In the genomic region with DNA sequence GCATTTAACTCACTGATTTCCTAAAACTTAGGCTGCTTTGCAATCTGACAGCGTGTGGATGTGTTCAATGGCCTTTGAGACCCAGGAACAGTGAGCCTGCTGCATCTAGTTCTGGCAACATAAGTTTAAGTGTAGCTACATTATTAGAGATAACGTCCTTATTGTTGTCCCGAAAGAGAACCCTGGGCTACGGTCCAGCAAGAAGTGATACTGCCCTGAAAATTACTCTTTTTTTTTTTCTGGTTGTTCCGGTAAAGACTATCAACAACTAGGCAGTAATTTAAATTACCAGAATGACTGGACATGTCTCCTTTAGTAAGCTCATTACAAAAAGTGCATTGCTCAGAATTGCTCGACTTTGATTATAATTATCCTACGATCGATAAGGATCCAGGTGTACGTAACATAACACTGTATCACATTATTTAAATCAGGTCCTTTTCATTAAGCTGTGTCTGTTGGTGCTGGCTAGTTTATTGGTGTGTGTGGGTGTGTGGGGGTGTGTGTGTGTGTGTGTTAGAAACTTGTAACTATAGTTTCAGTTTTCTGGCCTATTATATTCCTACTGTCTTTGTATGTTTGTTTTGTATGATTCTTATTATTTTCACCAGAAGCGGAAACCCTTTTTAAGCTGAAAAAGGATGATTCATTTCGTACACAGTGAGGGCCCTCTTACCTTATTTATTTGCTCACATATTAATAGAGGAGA, we compare ENCODE assay signal across 8 cellular contexts. TPM values are rescaled to one million over a fixed set of nuclear protein-coding genes. Genes with fewer than 3 reads are reported as not detected.
DNase-seq lines count a peak whose midpoint lies in the region; ATAC-seq and TF ChIP-seq lines count a peak whose summit lies in the region.

No MANE protein-coding gene starts in this region.

- no peak overlapping the region for H3K27ac Mint-ChIP-seq in activated naive CD8-positive, alpha-beta T cell
- no peak overlapping the region for H3K27ac Mint-ChIP-seq in activated naive CD8-positive, alpha-beta T cell treated with anti-CD3 and anti-CD28 coated beads for 36 hours
- peak overlapping the region; percentile 98 for H3K27ac Mint-ChIP-seq in activated naive CD4-positive, alpha-beta T cell treated with anti-CD3 and anti-CD28 coated beads for 36 hours
- H3K27ac Mint-ChIP-seq in mesothelial cell of epicardium, result peak overlapping the region; percentile 55
- peak overlapping the region; percentile 87 for H3K27ac Mint-ChIP-seq in type B pancreatic cell
- no peak overlapping the region for H3K27ac Mint-ChIP-seq in activated CD8-positive, alpha-beta T cell treated with anti-CD3 and anti-CD28 coated beads for 36 hours
- no peak overlapping the region for H3K27ac Mint-ChIP-seq in CD14-positive monocyte

- CTCF ChIA-PET in activated naive CD4-positive, alpha-beta T cell treated with anti-CD3 and anti-CD28 coated beads for 36 hours (lab: Charles Lee), result interaction anchor here (0.7 to 1.7 kb wide), 8 partner anchors 14 to 171 kb away, joined by 3 to 7 read pairs (median 3); no protein-coding TSS in a partner anchor
- CTCF ChIA-PET in activated CD8-positive, alpha-beta T cell treated with anti-CD3 and anti-CD28 coated beads for 36 hours (lab: Charles Lee), result interaction anchor here (0.7 kb wide), 1 partner anchor 222 kb away, joined by 3 read pairs; no protein-coding TSS in a partner anchor

- POLR2A ChIA-PET in activated CD8-positive, alpha-beta T cell treated with anti-CD3 and anti-CD28 coated beads for 36 hours (lab: Charles Lee), result no interaction called here

- intact Hi-C loops in activated naive CD4-positive, alpha-beta T cell treated with anti-CD3 and anti-CD28 coated beads for 36 hours (cut with micrococcal nuclease), result loop anchor here (2.0 to 5.0 kb wide), 2 partner anchors 164 to 617 kb away; a partner anchor contains a TSS
- intact Hi-C loops in activated CD8-positive, alpha-beta T cell treated with anti-CD3 and anti-CD28 coated beads for 36 hours (cut with micrococcal nuclease), result no loop called here
- intact Hi-C loops in CD14-positive monocyte (cut with micrococcal nuclease), result no loop called here

- H3K9me3 Mint-ChIP-seq in activated naive CD8-positive, alpha-beta T cell (ENCODE audit: low read depth), result no peaks in the 10 kb centered on the region
- no peaks in the 10 kb centered on the region for H3K9me3 Mint-ChIP-seq in activated naive CD8-positive, alpha-beta T cell treated with anti-CD3 and anti-CD28 coated beads for 36 hours
- H3K9me3 Mint-ChIP-seq in activated naive CD4-positive, alpha-beta T cell treated with anti-CD3 and anti-CD28 coated beads for 36 hours, result no peaks in the 10 kb centered on the region
- H3K9me3 Mint-ChIP-seq in mesothelial cell of epicardium (no peaks in the 10 kb centered on the region), type B pancreatic cell (no peaks in the 10 kb centered on the region), CD14-positive monocyte (peaks cover 0 to 8% (median 4%) of the 10 kb centered on the region in 7 donors)
- no peaks in the 10 kb centered on the region for H3K9me3 Mint-ChIP-seq in activated CD8-positive, alpha-beta T cell treated with anti-CD3 and anti-CD28 coated beads for 36 hours

- H3K36me3 Mint-ChIP-seq in activated naive CD8-positive, alpha-beta T cell, result no peaks in the 10 kb centered on the region
- no peaks in the 10 kb centered on the region for H3K36me3 Mint-ChIP-seq in activated naive CD8-positive, alpha-beta T cell treated with anti-CD3 and anti-CD28 coated beads for 36 hours
- H3K36me3 Mint-ChIP-seq in activated naive CD4-positive, alpha-beta T cell treated with anti-CD3 and anti-CD28 coated beads for 36 hours (ENCODE audit: low read depth), result peaks cover 46% of the 10 kb centered on the region
- H3K36me3 Mint-ChIP-seq in mesothelial cell of epicardium, result no peaks in the 10 kb centered on the region
- H3K36me3 Mint-ChIP-seq in type B pancreatic cell, result no peaks in the 10 kb centered on the region
- H3K36me3 Mint-ChIP-seq in activated CD8-positive, alpha-beta T cell treated with anti-CD3 and anti-CD28 coated beads for 36 hours (ENCODE audit: low read depth), result no peaks in the 10 kb centered on the region
- no peaks in the 10 kb centered on the region for H3K36me3 Mint-ChIP-seq in CD14-positive monocyte

- H3K4me1 Mint-ChIP-seq in activated naive CD8-positive, alpha-beta T cell (ENCODE audit: low read depth), result peaks cover 50% of the 10 kb centered on the region
- H3K4me1 Mint-ChIP-seq in activated naive CD8-positive, alpha-beta T cell treated with anti-CD3 and anti-CD28 coated beads for 36 hours, result peaks cover 33% of the 10 kb centered on the region
- H3K4me1 Mint-ChIP-seq in activated naive CD4-positive, alpha-beta T cell treated with anti-CD3 and anti-CD28 coated beads for 36 hours (ENCODE audit: low read depth), result peaks cover 54% of the 10 kb centered on the region
- H3K4me1 Mint-ChIP-seq in mesothelial cell of epicardium (peaks cover 51% of the 10 kb centered on the region), type B pancreatic cell (ENCODE audit: unreplicated experiment) (peaks cover 57% of the 10 kb centered on the region), CD14-positive monocyte (no peaks in the 10 kb centered on the region)
- peaks cover 23% of the 10 kb centered on the region for H3K4me1 Mint-ChIP-seq in activated CD8-positive, alpha-beta T cell treated with anti-CD3 and anti-CD28 coated beads for 36 hours (ENCODE audit: low read depth)

- TF ChIP-seq CTCF in mesothelial cell of epicardium (IDR thresholded peaks at IDR 0.05; ENCODE audit: unreplicated experiment) (no peak), type B pancreatic cell (conservative IDR thresholded peaks at IDR 0.05) (no peak), CD14-positive monocyte (IDR thresholded peaks at IDR 0.05) (no peak)
- TF ChIP-seq CTCF in activated CD8-positive, alpha-beta T cell treated with anti-CD3 and anti-CD28 coated beads for 36 hours (IDR thresholded peaks at IDR 0.05), result no peak

- H3K27me3 Mint-ChIP-seq in activated naive CD8-positive, alpha-beta T cell, result peaks cover 5% of the 10 kb centered on the region
- peaks cover 66% of the 10 kb centered on the region for H3K27me3 Mint-ChIP-seq in activated naive CD8-positive, alpha-beta T cell treated with anti-CD3 and anti-CD28 coated beads for 36 hours
- no peaks in the 10 kb centered on the region for H3K27me3 Mint-ChIP-seq in activated naive CD4-positive, alpha-beta T cell treated with anti-CD3 and anti-CD28 coated beads for 36 hours (ENCODE audit: low read depth)
- no peaks in the 10 kb centered on the region for H3K27me3 Mint-ChIP-seq in mesothelial cell of epicardium (ENCODE audit: low read depth)
- peaks cover 11% of the 10 kb centered on the region for H3K27me3 Mint-ChIP-seq in type B pancreatic cell
- peaks cover 41% of the 10 kb centered on the region for H3K27me3 Mint-ChIP-seq in activated CD8-positive, alpha-beta T cell treated with anti-CD3 and anti-CD28 coated beads for 36 hours
- H3K27me3 Mint-ChIP-seq in CD14-positive monocyte (ENCODE audit: low read depth in 3 of 3), result peaks cover 32 to 49% (median 43%) of the 10 kb centered on the region in 3 donors

- DNase-seq in activated naive CD8-positive, alpha-beta T cell treated with anti-CD3 and anti-CD28 coated beads for 36 hours, result no peak
- DNase-seq in activated naive CD4-positive, alpha-beta T cell treated with anti-CD3 and anti-CD28 coated beads for 36 hours, result peak; percentile 42
- DNase-seq in mesothelial cell of epicardium (ENCODE audit: low spot score in 2 of 2, unreplicated experiment in 2 of 2) (no peak), type B pancreatic cell (ENCODE audit: extremely low spot score, unreplicated experiment) (no peak), CD14-positive monocyte (ENCODE audit: low spot score) (no peak)
- no peak for DNase-seq in activated CD8-positive, alpha-beta T cell treated with anti-CD3 and anti-CD28 coated beads for 36 hours

- ATAC-seq in activated CD8-positive, alpha-beta T cell treated with anti-CD3 and anti-CD28 coated beads for 36 hours, result no peak
- no peak for ATAC-seq in GM18520 (IDR thresholded peaks at IDR 0.05; ENCODE audit: unreplicated experiment)

- peak overlapping the region; percentile 63 for H3K4me3 Mint-ChIP-seq in activated naive CD8-positive, alpha-beta T cell
- no peak overlapping the region for H3K4me3 Mint-ChIP-seq in activated naive CD8-positive, alpha-beta T cell treated with anti-CD3 and anti-CD28 coated beads for 36 hours
- H3K4me3 Mint-ChIP-seq in activated naive CD4-positive, alpha-beta T cell treated with anti-CD3 and anti-CD28 coated beads for 36 hours, result peak overlapping the region; percentile 94
- H3K4me3 Mint-ChIP-seq in mesothelial cell of epicardium (peak overlapping the region; percentile 89), type B pancreatic cell (peak overlapping the region; percentile 99), CD14-positive monocyte (no peak overlapping the region)
- H3K4me3 Mint-ChIP-seq in activated CD8-positive, alpha-beta T cell treated with anti-CD3 and anti-CD28 coated beads for 36 hours, result no peak overlapping the region

RNA-seq across cellular contexts. Expression of a gene that starts 3.0 kb away (rescaled TPM):
- under 1 TPM; 0.54 to 0.74 TPM for total RNA-seq in activated naive CD8-positive, alpha-beta T cell treated with anti-CD3 and anti-CD28 coated beads for 36 hours
- 10 to 100 TPM; 34.1 to 37.8 TPM for total RNA-seq in activated naive CD4-positive, alpha-beta T cell treated with anti-CD3 and anti-CD28 coated beads for 36 hours
- total RNA-seq in mesothelial cell of epicardium (28.8 to 31.0 TPM (median 29.1 TPM) in 3 replicates), type B pancreatic cell (ENCODE audit: low replicate concordance) (17.6 and 45.5 TPM in 2 replicates)
- under 1 TPM; 0.38 to 0.54 TPM for total RNA-seq in activated CD8-positive, alpha-beta T cell treated with anti-CD3 and anti-CD28 coated beads for 36 hours
- polyA plus RNA-seq in CD14-positive monocyte, result not detected

Comparison
In these comparisons a context has a peak if more than half of its experiments do, and no peak if none do; other contexts are left out.
1. H3K4me3 Mint-ChIP-seq: peak in activated naive CD8-positive, alpha-beta T cell (single experiment), activated naive CD4-positive, alpha-beta T cell treated with anti-CD3 and anti-CD28 coated beads for 36 hours (single experiment), mesothelial cell of epicardium (single experiment) and type B pancreatic cell (single experiment); none in activated naive CD8-positive, alpha-beta T cell treated with anti-CD3 and anti-CD28 coated beads for 36 hours (single experiment), activated CD8-positive, alpha-beta T cell treated with anti-CD3 and anti-CD28 coated beads for 36 hours (single experiment) and CD14-positive monocyte (0 of 2).
2. H3K27ac Mint-ChIP-seq: peak in activated naive CD4-positive, alpha-beta T cell treated with anti-CD3 and anti-CD28 coated beads for 36 hours (single experiment), mesothelial cell of epicardium (single experiment) and type B pancreatic cell (single experiment); none in activated naive CD8-positive, alpha-beta T cell (single experiment), activated naive CD8-positive, alpha-beta T cell treated with anti-CD3 and anti-CD28 coated beads for 36 hours (single experiment), activated CD8-positive, alpha-beta T cell treated with anti-CD3 and anti-CD28 coated beads for 36 hours (single experiment) and CD14-positive monocyte (0 of 7).
3. RNA of a gene that starts 3.0 kb away (total RNA-seq): 17.6 to 45.5 TPM in type B pancreatic cell, 34.1 to 37.8 TPM in activated naive CD4-positive, alpha-beta T cell treated with anti-CD3 and anti-CD28 coated beads for 36 hours and 28.8 to 31.0 TPM in mesothelial cell of epicardium; 0.54 to 0.74 TPM in activated naive CD8-positive, alpha-beta T cell treated with anti-CD3 and anti-CD28 coated beads for 36 hours and 0.38 to 0.54 TPM in activated CD8-positive, alpha-beta T cell treated with anti-CD3 and anti-CD28 coated beads for 36 hours; every median in the first group is over 10 times any median in the second.